Comparison of ENCODE assay signal across 1 cellular context in the genomic region with DNA sequence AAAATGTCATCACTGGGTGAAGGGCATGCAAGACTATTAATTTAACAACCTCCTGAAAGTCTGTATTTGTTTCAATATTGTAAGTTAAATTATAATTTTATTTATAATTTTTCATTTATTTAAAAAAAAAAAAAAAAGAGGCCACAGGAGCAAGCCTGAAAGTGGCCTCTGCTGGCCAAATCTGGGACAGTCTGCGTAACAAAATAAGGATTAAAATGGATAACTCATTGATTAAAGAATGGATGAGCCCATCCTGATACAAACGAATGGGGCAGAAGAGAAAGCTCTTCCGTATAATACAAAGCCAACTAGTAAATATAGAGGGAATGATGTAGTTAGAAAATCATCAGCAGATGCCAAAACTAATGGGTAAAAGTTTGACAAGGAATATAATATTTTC.
TF ChIP-seq lines count a peak whose summit lies in the region.

No MANE protein-coding gene starts in this region.

TF ChIP-seq in SK-N-SH, 30 proteins besides CTCF, POLR2A, EP300 and RAD21 (continued from another document):
- TF ChIP-seq, protein P1, sequence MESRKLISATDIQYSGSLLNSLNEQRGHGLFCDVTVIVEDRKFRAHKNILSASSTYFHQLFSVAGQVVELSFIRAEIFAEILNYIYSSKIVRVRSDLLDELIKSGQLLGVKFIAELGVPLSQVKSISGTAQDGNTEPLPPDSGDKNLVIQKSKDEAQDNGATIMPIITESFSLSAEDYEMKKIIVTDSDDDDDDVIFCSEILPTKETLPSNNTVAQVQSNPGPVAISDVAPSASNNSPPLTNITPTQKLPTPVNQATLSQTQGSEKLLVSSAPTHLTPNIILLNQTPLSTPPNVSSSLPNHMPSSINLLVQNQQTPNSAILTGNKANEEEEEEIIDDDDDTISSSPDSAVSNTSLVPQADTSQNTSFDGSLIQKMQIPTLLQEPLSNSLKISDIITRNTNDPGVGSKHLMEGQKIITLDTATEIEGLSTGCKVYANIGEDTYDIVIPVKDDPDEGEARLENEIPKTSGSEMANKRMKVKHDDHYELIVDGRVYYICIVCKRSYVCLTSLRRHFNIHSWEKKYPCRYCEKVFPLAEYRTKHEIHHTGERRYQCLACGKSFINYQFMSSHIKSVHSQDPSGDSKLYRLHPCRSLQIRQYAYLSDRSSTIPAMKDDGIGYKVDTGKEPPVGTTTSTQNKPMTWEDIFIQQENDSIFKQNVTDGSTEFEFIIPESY (IDR thresholded peaks at IDR 0.05; ENCODE audit: borderline replicate concordance, low read depth): no peak
- TF ChIP-seq, protein P2, sequence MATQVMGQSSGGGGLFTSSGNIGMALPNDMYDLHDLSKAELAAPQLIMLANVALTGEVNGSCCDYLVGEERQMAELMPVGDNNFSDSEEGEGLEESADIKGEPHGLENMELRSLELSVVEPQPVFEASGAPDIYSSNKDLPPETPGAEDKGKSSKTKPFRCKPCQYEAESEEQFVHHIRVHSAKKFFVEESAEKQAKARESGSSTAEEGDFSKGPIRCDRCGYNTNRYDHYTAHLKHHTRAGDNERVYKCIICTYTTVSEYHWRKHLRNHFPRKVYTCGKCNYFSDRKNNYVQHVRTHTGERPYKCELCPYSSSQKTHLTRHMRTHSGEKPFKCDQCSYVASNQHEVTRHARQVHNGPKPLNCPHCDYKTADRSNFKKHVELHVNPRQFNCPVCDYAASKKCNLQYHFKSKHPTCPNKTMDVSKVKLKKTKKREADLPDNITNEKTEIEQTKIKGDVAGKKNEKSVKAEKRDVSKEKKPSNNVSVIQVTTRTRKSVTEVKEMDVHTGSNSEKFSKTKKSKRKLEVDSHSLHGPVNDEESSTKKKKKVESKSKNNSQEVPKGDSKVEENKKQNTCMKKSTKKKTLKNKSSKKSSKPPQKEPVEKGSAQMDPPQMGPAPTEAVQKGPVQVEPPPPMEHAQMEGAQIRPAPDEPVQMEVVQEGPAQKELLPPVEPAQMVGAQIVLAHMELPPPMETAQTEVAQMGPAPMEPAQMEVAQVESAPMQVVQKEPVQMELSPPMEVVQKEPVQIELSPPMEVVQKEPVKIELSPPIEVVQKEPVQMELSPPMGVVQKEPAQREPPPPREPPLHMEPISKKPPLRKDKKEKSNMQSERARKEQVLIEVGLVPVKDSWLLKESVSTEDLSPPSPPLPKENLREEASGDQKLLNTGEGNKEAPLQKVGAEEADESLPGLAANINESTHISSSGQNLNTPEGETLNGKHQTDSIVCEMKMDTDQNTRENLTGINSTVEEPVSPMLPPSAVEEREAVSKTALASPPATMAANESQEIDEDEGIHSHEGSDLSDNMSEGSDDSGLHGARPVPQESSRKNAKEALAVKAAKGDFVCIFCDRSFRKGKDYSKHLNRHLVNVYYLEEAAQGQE (IDR thresholded peaks at IDR 0.05; ENCODE audit: low read depth, low read length): no peak
- TF ChIP-seq, protein P3, sequence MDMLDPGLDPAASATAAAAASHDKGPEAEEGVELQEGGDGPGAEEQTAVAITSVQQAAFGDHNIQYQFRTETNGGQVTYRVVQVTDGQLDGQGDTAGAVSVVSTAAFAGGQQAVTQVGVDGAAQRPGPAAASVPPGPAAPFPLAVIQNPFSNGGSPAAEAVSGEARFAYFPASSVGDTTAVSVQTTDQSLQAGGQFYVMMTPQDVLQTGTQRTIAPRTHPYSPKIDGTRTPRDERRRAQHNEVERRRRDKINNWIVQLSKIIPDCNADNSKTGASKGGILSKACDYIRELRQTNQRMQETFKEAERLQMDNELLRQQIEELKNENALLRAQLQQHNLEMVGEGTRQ (IDR thresholded peaks at IDR 0.05; ENCODE audit: borderline replicate concordance, low read depth, low read length): no peak
- no peak for TF ChIP-seq POLR2AphosphoS5 (IDR thresholded peaks at IDR 0.05; ENCODE audit: low read depth, low read length)
- TF ChIP-seq RCOR1 (IDR thresholded peaks at IDR 0.05; ENCODE audit: low read length): no peak
- no peak for TF ChIP-seq TEAD4 (IDR thresholded peaks at IDR 0.05; ENCODE audit: borderline replicate concordance, insufficient read depth)
